In the genomic region with DNA sequence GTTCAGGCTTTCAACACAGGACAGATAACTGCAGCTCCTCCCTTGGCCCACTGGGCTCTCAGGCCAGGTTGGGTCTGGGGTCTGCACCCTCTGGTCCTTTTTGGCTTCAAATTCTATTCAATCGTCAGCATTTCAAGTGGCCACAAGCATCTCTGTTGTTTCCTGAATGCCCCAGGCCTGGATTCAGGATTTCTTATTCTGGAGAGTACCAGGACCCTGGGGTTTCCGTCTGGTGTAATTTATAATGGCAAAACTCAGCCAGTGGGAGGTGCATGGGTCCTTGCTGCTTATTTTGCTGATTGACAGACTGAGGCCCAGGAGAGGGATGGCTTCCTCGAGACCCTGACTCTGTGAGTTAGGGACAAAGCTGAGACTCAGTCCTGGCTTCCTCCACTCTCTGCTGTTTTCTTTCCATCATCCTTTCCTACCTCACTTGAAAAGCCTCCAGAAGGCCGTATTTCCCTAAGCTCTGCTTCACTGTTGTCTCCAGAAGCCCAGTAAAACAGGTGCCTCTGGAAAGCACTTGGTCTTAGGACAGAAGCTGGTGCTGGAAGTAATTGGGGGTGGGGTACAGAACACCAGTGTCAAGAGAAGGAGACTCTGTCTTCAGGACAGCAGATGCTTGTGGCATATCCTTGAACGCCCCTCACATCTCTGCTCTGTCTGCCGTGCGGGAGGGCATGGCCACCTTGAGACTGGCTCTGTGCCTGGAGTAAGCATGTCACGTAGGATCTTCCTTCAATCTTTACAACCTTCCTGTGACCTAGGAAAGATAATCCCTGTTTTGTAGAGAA, we compare ENCODE assay signal across 9 cellular contexts. TPM values are rescaled to one million over a fixed set of nuclear protein-coding genes. Genes with fewer than 3 reads are reported as not detected.
A peak's percentile ranks its signal among the peaks of the same experiment; 100 is the strongest.
DNase-seq lines count a peak whose midpoint lies in the region; ATAC-seq and TF ChIP-seq lines count a peak whose summit lies in the region.
"Had no signal": no experiment of that assay in that cellular context is flagged by ENCODE, and none has a peak within 500 bp of the region (broad histone marks: within the 10 kb centered on the region; RNA-seq: fewer than 3 reads in every experiment).

No MANE protein-coding gene starts in this region.

- H3K9me3 ChIP-seq in duodenal mucosa (ENCODE audit: control insufficient read depth in 1 of 2, low read length in 2 of 2), result no peaks in the 10 kb centered on the region
- H3K9me3 ChIP-seq in uterus, result no peaks in the 10 kb centered on the region

- H3K27ac Mint-ChIP-seq in activated naive CD4-positive, alpha-beta T cell treated with anti-CD3 and anti-CD28 coated beads, Interleukin-2, amount 50 U/mL, for 24 hours, result peak overlapping the region; percentile 99
- peak overlapping the region; percentile 75 to 81 for H3K27ac Mint-ChIP-seq in natural killer cell

- ATAC-seq in natural killer cell (peak; percentile 12 to 22 (median 14)), GM18519 (IDR thresholded peaks at IDR 0.05; ENCODE audit: low FRiP score, unreplicated experiment) (no peak), left colon (no peak)

- no peak for TF ChIP-seq POLR2A in uterus (IDR thresholded peaks at IDR 0.05)

- peaks cover 0 to 15% of the 10 kb centered on the region in 2 donors for H3K36me3 ChIP-seq in duodenal mucosa (ENCODE audit: control insufficient read depth in 1 of 2, insufficient read depth in 2 of 2, low read length in 2 of 2)
- H3K36me3 ChIP-seq in uterus, result no peaks in the 10 kb centered on the region

- intact Hi-C loops in natural killer cell (cut with micrococcal nuclease), result loop anchor here (1.0 to 10.0 kb wide), 3 partner anchors 10 to 293 kb away; partner anchors contain the start of genes ANXA11 and TSPAN14
- intact Hi-C loops in uterus (cut with DNase I; ENCODE audit: low total_unique reads), result no loop called here
- intact Hi-C loops in left colon (cut with DNase I, micrococcal nuclease), result no loop called here

- peaks cover 100% of the 10 kb centered on the region for H3K4me1 Mint-ChIP-seq in activated naive CD4-positive, alpha-beta T cell treated with anti-CD3 and anti-CD28 coated beads, Interleukin-2, amount 50 U/mL, for 24 hours
- peaks cover 96 to 98% of the 10 kb centered on the region in 2 donors for H3K4me1 Mint-ChIP-seq in natural killer cell

- H3K4me3 Mint-ChIP-seq in activated naive CD4-positive, alpha-beta T cell treated with anti-CD3 and anti-CD28 coated beads, Interleukin-2, amount 50 U/mL, for 24 hours, result peak overlapping the region; percentile 74
- H3K4me3 Mint-ChIP-seq in natural killer cell, result peak overlapping the region; percentile 75

- H3K27me3 Mint-ChIP-seq in activated naive CD4-positive, alpha-beta T cell treated with anti-CD3 and anti-CD28 coated beads, Interleukin-2, amount 50 U/mL, for 24 hours, result no peaks in the 10 kb centered on the region
- H3K27me3 Mint-ChIP-seq in natural killer cell (ENCODE audit: low read depth in 2 of 2), result no peaks in the 10 kb centered on the region

- DNase-seq in activated naive CD4-positive, alpha-beta T cell treated with Interleukin-2 at 50 U/mL for 16 hours, result no peak
- DNase-seq in natural killer cell (no peak), uterus (no peak), NCI-H2196 (lab: John Stamatoyannopoulos, UW; ENCODE audit: unreplicated experiment) (no peak), left colon (no peak)

- H3K27ac ChIP-seq in duodenal mucosa (ENCODE audit: low read depth, low read length) (peak overlapping the region; percentile 23), uterus (peak overlapping the region; percentile 73 to 83)

- peaks cover 70 to 71% of the 10 kb centered on the region in 2 donors for H3K4me1 ChIP-seq in duodenal mucosa (ENCODE audit: control insufficient read depth in 1 of 2, insufficient read depth in 2 of 2, low read length in 2 of 2)
- peaks cover 16 to 17% of the 10 kb centered on the region in 2 donors for H3K4me1 ChIP-seq in uterus

- H3K27me3 ChIP-seq in duodenal mucosa (ENCODE audit: control insufficient read depth in 1 of 2, insufficient read depth in 2 of 2, low read length in 2 of 2), result no peaks in the 10 kb centered on the region
- no peaks in the 10 kb centered on the region for H3K27me3 ChIP-seq in uterus

- peaks cover 20% of the 10 kb centered on the region for H3K36me3 Mint-ChIP-seq in activated naive CD4-positive, alpha-beta T cell treated with anti-CD3 and anti-CD28 coated beads, Interleukin-2, amount 50 U/mL, for 24 hours
- H3K36me3 Mint-ChIP-seq in natural killer cell, result peaks cover 11% of the 10 kb centered on the region

- H3K4me3 ChIP-seq in duodenal mucosa (ENCODE audit: low read depth in 1 of 2, low read length in 2 of 2), result peak overlapping the region in 1 of 2 donors; percentile 11
- no peak overlapping the region for H3K4me3 ChIP-seq in uterus

- H3K9me3 Mint-ChIP-seq in activated naive CD4-positive, alpha-beta T cell treated with anti-CD3 and anti-CD28 coated beads, Interleukin-2, amount 50 U/mL, for 24 hours, result peaks cover 10% of the 10 kb centered on the region
- peaks cover 4 to 6% of the 10 kb centered on the region in 2 donors for H3K9me3 Mint-ChIP-seq in natural killer cell

- no peak overlapping the region for H3K9ac ChIP-seq in duodenal mucosa (ENCODE audit: low read depth in 1 of 2, low read length in 2 of 2)

- no peak for TF ChIP-seq CTCF in natural killer cell (IDR thresholded peaks at IDR 0.05)
- TF ChIP-seq CTCF in uterus (IDR thresholded peaks at IDR 0.05), result no peak

RNA-seq across cellular contexts. Expression of gene SH2D4B, which starts 39.5 kb away (rescaled TPM):
- total RNA-seq in natural killer cell (under 1 TPM; 0.19 to 0.30 (median 0.27) TPM), uterus (1 to 10 TPM in 1 of 4 donors, under 1 TPM in 1, not detected in 2; 0.40 to 1.4 TPM), left colon (not detected)
- total RNA-seq: M059J had no signal

RNA-seq across cellular contexts. Expression of gene TSPAN14, which starts 44.1 kb away (rescaled TPM):
- total RNA-seq in natural killer cell (100 to 1,000 TPM; 126 to 180 (median 173) TPM), uterus (100 to 1,000 TPM in 1 of 4 donors, 10 to 100 TPM in 3; 37.1 to 110 (median 66.1) TPM), left colon (10 to 100 TPM; 85.6 TPM)

Comparison
In these comparisons a context has a peak if more than half of its experiments do, and no peak if none do; other contexts are left out.
1. ATAC-seq: peak in natural killer cell (3 of 3); none in GM18519 (single experiment) and left colon (single experiment).